8 cellular contexts compared by ENCODE assay signal in the genomic region with DNA sequence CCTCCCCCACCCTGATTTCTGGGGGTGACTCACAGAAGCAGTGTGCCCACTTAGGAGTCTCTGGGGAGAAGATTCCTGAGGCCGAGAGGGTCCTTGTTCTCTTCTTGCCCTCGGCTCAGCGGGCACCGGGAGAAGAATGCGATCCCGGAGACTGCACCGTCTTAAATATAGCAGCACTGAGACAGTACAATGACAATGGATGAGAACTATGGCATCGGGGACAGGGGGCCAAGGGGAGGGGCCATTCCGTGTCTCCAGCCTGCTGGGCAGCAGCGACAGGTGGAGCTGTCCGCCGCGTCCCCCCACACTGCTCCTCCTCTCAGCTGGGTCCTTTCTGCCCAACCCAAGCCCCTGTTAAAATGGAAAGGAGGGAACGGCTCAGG. TPM values are rescaled to one million over a fixed set of nuclear protein-coding genes. Genes with fewer than 3 reads are reported as not detected.
DNase-seq lines count a peak whose midpoint lies in the region; ATAC-seq and TF ChIP-seq lines count a peak whose summit lies in the region.

A gene (minus strand): TSS at position 138 of the 383 bp plus-strand sequence. CDS start 3,499 bp downstream, outside the sequence.

- H4K8ac ChIP-seq in trophoblast cell (ENCODE audit: low read depth, low read length): no peak within 1 kb of the TSS

- H3K4me1 Mint-ChIP-seq in nephron progenitor cell: peaks cover 37% of the 10 kb centered on the region

- no peak for ATAC-seq in PC-3
- ATAC-seq in foreskin keratinocyte: no peak

- peaks cover 0 to 5% (median 0%) of the 10 kb centered on the region in 11 experiments; a peak in 1 of 22 replicates for H3K27me3 ChIP-seq in BLaER1 treated with 17β-estradiol and CSF1 and Interleukin-3, amounts not matched to agents 10 nM and 100 nM
- no peaks in the 10 kb centered on the region for H3K27me3 ChIP-seq in PC-3 (ENCODE audit: low read length)
- H3K27me3 ChIP-seq in foreskin keratinocyte: no peaks in the 10 kb centered on the region
- H3K27me3 ChIP-seq in trophoblast cell (ENCODE audit: insufficient read depth, low read length): no peaks in the 10 kb centered on the region

- H2AFZ ChIP-seq in PC-3 (ENCODE audit: low read length) (peak within 1 kb of the TSS; percentile 70), trophoblast cell (ENCODE audit: insufficient read depth, low read length, poor library complexity) (no peak within 1 kb of the TSS)

- H3K4me1 ChIP-seq in BLaER1 treated with 17β-estradiol and CSF1 and Interleukin-3, amounts not matched to agents 10 nM and 100 nM: peaks cover 11 to 29% (median 21%) of the 10 kb centered on the region in 10 experiments; a peak in 19 of 20 replicates
- H3K4me1 ChIP-seq in PC-3 (ENCODE audit: insufficient read depth, low read length): peaks cover 24% of the 10 kb centered on the region
- H3K4me1 ChIP-seq in foreskin keratinocyte: peaks cover 15% of the 10 kb centered on the region
- H3K4me1 ChIP-seq in trophoblast cell (ENCODE audit: control insufficient read depth in 1 of 2, insufficient read depth in 2 of 2, low read length in 2 of 2): peaks cover 3 to 14% of the 10 kb centered on the region in 2 experiments

- H3K79me2 ChIP-seq in PC-3 (ENCODE audit: low read length) (no peaks in the 10 kb centered on the region), trophoblast cell (ENCODE audit: control insufficient read depth, insufficient read depth, low read length, poor library complexity) (no peaks in the 10 kb centered on the region)

- no peak within 1 kb of the TSS for H2BK5ac ChIP-seq in trophoblast cell (ENCODE audit: low read depth, low read length, poor library complexity)

- CTCF ChIA-PET in PC-3 (lab: Charles Lee): interaction anchor here (0.6 to 0.7 kb wide), 2 partner anchors 39 to 96 kb away, joined by 3 to 7 read pairs; no protein-coding TSS in a partner anchor

- no peaks in the 10 kb centered on the region for H4K20me1 ChIP-seq in BLaER1 treated with 17β-estradiol and CSF1 and Interleukin-3, amounts not matched to agents 10 nM and 100 nM
- H4K20me1 ChIP-seq in PC-3 (ENCODE audit: low read length): no peaks in the 10 kb centered on the region

- BruUV-seq in PC-3 (replicated peaks; lab: Mats Ljungman, UMichigan): no TSS peak

- DNase-seq in PC-3 (no peak), foreskin keratinocyte (no peak), nephron progenitor cell (peak; percentile 38), NCI-H1694 (lab: John Stamatoyannopoulos, UW) (no peak), NCI-H1092 treated with DMSO at 0.1 percent for 48 hours (lab: John Stamatoyannopoulos, UW) (no peak), trophoblast cell (no peak)
- no peak for DNase-seq in stimulated activated CD4-positive, alpha-beta T cell treated with anti-CD3 and anti-CD28 coated beads, Interleukin-4, amount 100 ng/mL, for 4 hours

- no peak within 1 kb of the TSS for H3K14ac ChIP-seq in trophoblast cell (ENCODE audit: low read length)

- H2AK5ac ChIP-seq in trophoblast cell (ENCODE audit: low read length): no peak within 1 kb of the TSS

- no peaks in the 10 kb centered on the region for H3K9me2 ChIP-seq in PC-3 (replicated peaks; ENCODE audit: low read length)

- WGBS in trophoblast cell (ENCODE audit: extremely low coverage, insufficient coverage, insufficient read length): no CpG with 5 or more reads among the region's 14 CpGs

- H3K27ac ChIP-seq in BLaER1 treated with 17β-estradiol and CSF1 and Interleukin-3, amounts not matched to agents 10 nM and 100 nM: 0 out of 22 replicates have a peak within 1 kb of the TSS, but pooled peaks of 1 of the 11 experiments have one; percentile 4
- H3K27ac ChIP-seq in PC-3 (ENCODE audit: low read length) (no peak within 1 kb of the TSS), foreskin keratinocyte (peak within 1 kb of the TSS; percentile 57), trophoblast cell (ENCODE audit: low read depth, low read length) (no peak within 1 kb of the TSS)

- no peak within 1 kb of the TSS for H3K18ac ChIP-seq in trophoblast cell (ENCODE audit: low read length)

- peak within 1 kb of the TSS; percentile 60 for H3K4me3 Mint-ChIP-seq in nephron progenitor cell

- H3K79me1 ChIP-seq in trophoblast cell (ENCODE audit: low read length): peaks cover 2% of the 10 kb centered on the region

- peak within 1 kb of the TSS; percentile 42 to 79 (median 67) for H3K4me2 ChIP-seq in BLaER1 treated with 17β-estradiol and CSF1 and Interleukin-3, amounts not matched to agents 10 nM and 100 nM
- peak within 1 kb of the TSS; percentile 72 for H3K4me2 ChIP-seq in PC-3 (ENCODE audit: low read length)
- no peak within 1 kb of the TSS for H3K4me2 ChIP-seq in trophoblast cell (ENCODE audit: low read length)

- H3K4me3 ChIP-seq in BLaER1 treated with 17β-estradiol and CSF1 and Interleukin-3, amounts not matched to agents 10 nM and 100 nM: peak within 1 kb of the TSS in 2 of 10 experiments; percentile 12 to 15; a peak in 2 of 20 replicates
- H3K4me3 ChIP-seq in PC-3 (ENCODE audit: low read length) (peak within 1 kb of the TSS; percentile 43; the same call in 1 of the 2 replicates), trophoblast cell (ENCODE audit: low read depth, low read length) (no peak within 1 kb of the TSS)

- no peaks in the 10 kb centered on the region for H3F3A ChIP-seq in PC-3 (ENCODE audit: low read length, unreplicated experiment)

- no peak within 1 kb of the TSS for H2BK120ac ChIP-seq in trophoblast cell (ENCODE audit: insufficient read depth, low read length, poor library complexity)

- POLR2A ChIA-PET in PC-3 (lab: Charles Lee; ENCODE audit: unreplicated experiment): no interaction called here

- peaks cover 26% of the 10 kb centered on the region for H3K27me3 Mint-ChIP-seq in nephron progenitor cell (ENCODE audit: low read depth, poor library complexity)

- TF ChIP-seq CTCF in PC-3 (conservative IDR thresholded peaks at IDR 0.05; ENCODE audit: low read depth, low read length) (no peak), foreskin keratinocyte (conservative IDR thresholded peaks at IDR 0.05) (no peak), nephron progenitor cell (IDR thresholded peaks at IDR 0.05) (no peak)

- H3K4ac ChIP-seq in trophoblast cell (ENCODE audit: low read depth, low read length): no peak within 1 kb of the TSS

- no peaks in the 10 kb centered on the region for H3K36me3 Mint-ChIP-seq in nephron progenitor cell (ENCODE audit: low read depth)

- no peak within 1 kb of the TSS for H3K23ac ChIP-seq in trophoblast cell (ENCODE audit: low read length)

- no peaks in the 10 kb centered on the region for H3K36me3 ChIP-seq in BLaER1 treated with 17β-estradiol and CSF1 and Interleukin-3, amounts not matched to agents 10 nM and 100 nM
- H3K36me3 ChIP-seq in PC-3 (ENCODE audit: low read depth, low read length): no peaks in the 10 kb centered on the region
- no peaks in the 10 kb centered on the region for H3K36me3 ChIP-seq in trophoblast cell (ENCODE audit: control insufficient read depth in 1 of 2, insufficient read depth in 2 of 2, low read length in 2 of 2)

- peak within 1 kb of the TSS in 9 of 11 experiments; percentile 3 to 61 (median 23); a peak in 11 of 22 replicates for H3K9ac ChIP-seq in BLaER1 treated with 17β-estradiol and CSF1 and Interleukin-3, amounts not matched to agents 10 nM and 100 nM
- no peak within 1 kb of the TSS for H3K9ac ChIP-seq in PC-3 (ENCODE audit: low read length)
- no peak within 1 kb of the TSS for H3K9ac ChIP-seq in trophoblast cell (ENCODE audit: low read length)

- H3K27ac Mint-ChIP-seq in nephron progenitor cell: peak within 1 kb of the TSS; percentile 66

- H4K91ac ChIP-seq in trophoblast cell (ENCODE audit: low read depth, low read length): no peak within 1 kb of the TSS

- intact Hi-C loops in PC-3 (cut with micrococcal nuclease): loop anchor here (2.0 to 10.0 kb wide), 2 partner anchors 41 to 147 kb away; no protein-coding TSS in a partner anchor

- H3K9me3 Mint-ChIP-seq in nephron progenitor cell: no peaks in the 10 kb centered on the region

- no peaks in the 10 kb centered on the region for H3K9me3 ChIP-seq in BLaER1 treated with 17β-estradiol and CSF1 and Interleukin-3, amounts not matched to agents 10 nM and 100 nM (replicated peaks in 1 of 11)
- H3K9me3 ChIP-seq in PC-3 (ENCODE audit: low read length) (no peaks in the 10 kb centered on the region), trophoblast cell (ENCODE audit: insufficient read depth, low read depth, low read length) (peaks cover 4% of the 10 kb centered on the region)

- H4K12ac ChIP-seq in trophoblast cell (ENCODE audit: low read depth, low read length): no peak within 1 kb of the TSS

- no peak within 1 kb of the TSS for H2BK12ac ChIP-seq in trophoblast cell (ENCODE audit: low read length)

RNA-seq across cellular contexts. Expression of the gene that starts here (rescaled TPM):
- total RNA-seq in PC-3 (2014; rRNA removed): 0.04 and 0.12 TPM in 2 replicates
- 0.07 and 0.31 TPM in 2 replicates for total RNA-seq in foreskin keratinocyte
- polyA plus RNA-seq in foreskin keratinocyte: 0.02 and 0.15 TPM in 2 replicates
- 0.01 and 0.04 TPM in 2 replicates for polyA plus RNA-seq in trophoblast cell (2013)

Comparison
In these comparisons a context has a peak if more than half of its experiments do, and no peak if none do; other contexts are left out.
1. H3K9ac ChIP-seq: peak in BLaER1 treated with 17β-estradiol and CSF1 and Interleukin-3, amounts not matched to agents 10 nM and 100 nM (9 of 11); none in PC-3 (single experiment) and trophoblast cell (single experiment).